1 cellular context compared by ENCODE assay signal in the genomic region with DNA sequence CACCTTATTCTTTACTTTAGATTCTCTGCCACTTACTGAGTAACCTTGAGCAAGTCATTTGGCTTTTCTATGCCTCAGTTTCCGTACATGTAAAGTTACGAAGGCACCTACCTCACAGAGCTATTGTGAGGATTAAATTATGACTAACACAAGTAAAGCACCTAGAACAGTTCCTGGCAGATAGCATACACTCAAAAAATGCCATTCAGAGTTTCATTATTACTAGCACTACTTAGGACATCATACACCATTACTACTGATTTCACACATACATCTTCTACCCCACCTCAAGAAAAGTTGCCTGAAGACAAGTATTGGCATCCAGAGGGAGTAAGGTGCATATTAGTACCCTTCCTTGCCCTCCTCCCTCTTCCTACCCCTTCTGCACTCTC.
TF ChIP-seq lines count a peak whose summit lies in the region.

No MANE protein-coding gene starts in this region.

TF ChIP-seq in A549, 52 proteins besides CTCF, POLR2A, EP300 and RAD21 (continued from another document):
- TF ChIP-seq, protein P1, sequence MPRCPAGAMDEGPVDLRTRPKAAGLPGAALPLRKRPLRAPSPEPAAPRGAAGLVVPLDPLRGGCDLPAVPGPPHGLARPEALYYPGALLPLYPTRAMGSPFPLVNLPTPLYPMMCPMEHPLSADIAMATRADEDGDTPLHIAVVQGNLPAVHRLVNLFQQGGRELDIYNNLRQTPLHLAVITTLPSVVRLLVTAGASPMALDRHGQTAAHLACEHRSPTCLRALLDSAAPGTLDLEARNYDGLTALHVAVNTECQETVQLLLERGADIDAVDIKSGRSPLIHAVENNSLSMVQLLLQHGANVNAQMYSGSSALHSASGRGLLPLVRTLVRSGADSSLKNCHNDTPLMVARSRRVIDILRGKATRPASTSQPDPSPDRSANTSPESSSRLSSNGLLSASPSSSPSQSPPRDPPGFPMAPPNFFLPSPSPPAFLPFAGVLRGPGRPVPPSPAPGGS (IDR thresholded peaks at IDR 0.05), result no peak
- TF ChIP-seq, protein P2, sequence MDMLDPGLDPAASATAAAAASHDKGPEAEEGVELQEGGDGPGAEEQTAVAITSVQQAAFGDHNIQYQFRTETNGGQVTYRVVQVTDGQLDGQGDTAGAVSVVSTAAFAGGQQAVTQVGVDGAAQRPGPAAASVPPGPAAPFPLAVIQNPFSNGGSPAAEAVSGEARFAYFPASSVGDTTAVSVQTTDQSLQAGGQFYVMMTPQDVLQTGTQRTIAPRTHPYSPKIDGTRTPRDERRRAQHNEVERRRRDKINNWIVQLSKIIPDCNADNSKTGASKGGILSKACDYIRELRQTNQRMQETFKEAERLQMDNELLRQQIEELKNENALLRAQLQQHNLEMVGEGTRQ (IDR thresholded peaks at IDR 0.05), result no peak
- TF ChIP-seq KDM1A (IDR thresholded peaks at IDR 0.05; ENCODE audit: low read depth) (no peak), PHF8 (IDR thresholded peaks at IDR 0.05; ENCODE audit: borderline replicate concordance, low read depth) (no peak)
